4 cellular contexts compared by ENCODE assay signal in the genomic region with DNA sequence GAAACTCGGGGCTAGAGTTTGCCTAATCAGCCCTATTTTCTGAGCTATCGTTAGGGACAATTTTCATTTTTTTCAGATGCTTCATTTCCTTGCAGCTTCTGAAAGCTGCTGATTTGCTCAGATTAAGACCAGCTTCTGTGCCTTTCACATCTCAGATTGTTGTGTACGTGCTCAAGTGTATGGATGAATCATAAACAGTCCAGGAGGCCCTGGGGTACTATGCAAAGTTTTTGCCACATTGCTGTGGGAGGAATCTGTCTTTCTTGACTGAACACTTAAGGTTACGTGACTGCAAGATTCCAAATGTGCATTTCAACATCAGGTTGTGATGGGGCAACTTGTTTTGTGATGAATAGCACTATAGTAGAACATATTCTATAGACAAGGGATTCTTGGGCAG.
DNase-seq lines count a peak whose midpoint lies in the region; ATAC-seq, FAIRE-seq and TF ChIP-seq lines count a peak whose summit lies in the region.
"Not testable (repeated sequence)": the region's sequence is repeated elsewhere in the genome, so short reads cannot be mapped to it uniquely, and the experiment has no call there.

No MANE protein-coding gene starts in this region.

- H3K27ac Mint-ChIP-seq in activated T-helper 17 cell treated with anti-CD3 and anti-CD28 coated beads, Interleukin-2, amount 50 U/mL, for 72 hours; stimulated activated effector memory CD8-positive, alpha-beta T cell treated with anti-CD3 and anti-CD28 coated beads, Interleukin-12 subunit alpha, Interleukin-12 subunit beta, amount 100 ng/mL, for 72 hours: not testable (repeated sequence)

- not testable (repeated sequence) for TF ChIP-seq CTCF in RWPE2 (IDR thresholded peaks at IDR 0.05; ENCODE audit: poor library complexity, severe bottlenecking)

- H3K27ac ChIP-seq in RWPE2 (ENCODE audit: poor library complexity, severe bottlenecking) = not testable (repeated sequence)

- H3K9me3 Mint-ChIP-seq in activated T-helper 17 cell treated with anti-CD3 and anti-CD28 coated beads, Interleukin-2, amount 50 U/mL, for 72 hours; stimulated activated effector memory CD8-positive, alpha-beta T cell treated with anti-CD3 and anti-CD28 coated beads, Interleukin-12 subunit alpha, Interleukin-12 subunit beta, amount 100 ng/mL, for 72 hours: not testable (repeated sequence)

- not testable (repeated sequence) for H3K4me1 Mint-ChIP-seq in activated T-helper 17 cell treated with anti-CD3 and anti-CD28 coated beads, Interleukin-2, amount 50 U/mL, for 72 hours; stimulated activated effector memory CD8-positive, alpha-beta T cell treated with anti-CD3 and anti-CD28 coated beads, Interleukin-12 subunit alpha, Interleukin-12 subunit beta, amount 100 ng/mL, for 72 hours

- H3K27me3 Mint-ChIP-seq in activated T-helper 17 cell treated with anti-CD3 and anti-CD28 coated beads, Interleukin-2, amount 50 U/mL, for 72 hours = not testable (repeated sequence)

- peak; percentile 97 for FAIRE-seq in RCC 7860 (lab: Jason Lieb, UNC)

- not testable (repeated sequence) for H3K4me3 Mint-ChIP-seq in activated T-helper 17 cell treated with anti-CD3 and anti-CD28 coated beads, Interleukin-2, amount 50 U/mL, for 72 hours; stimulated activated effector memory CD8-positive, alpha-beta T cell treated with anti-CD3 and anti-CD28 coated beads, Interleukin-12 subunit alpha, Interleukin-12 subunit beta, amount 100 ng/mL, for 72 hours

- not testable (repeated sequence) for H3K4me1 ChIP-seq in RWPE2 (ENCODE audit: insufficient read depth, poor library complexity, severe bottlenecking)

- DNase-seq in RCC 7860 (ENCODE audit: low spot score); RWPE2 (ENCODE audit: low spot score); stimulated activated effector memory CD8-positive, alpha-beta T cell treated with anti-CD3 and anti-CD28 coated beads, Interleukin-12 subunit alpha, Interleukin-12 subunit beta, amount 100 ng/mL, for 72 hours (ENCODE audit: low spot score in 2 of 2): not testable (repeated sequence)

- H3K27me3 ChIP-seq in RWPE2 (ENCODE audit: insufficient read depth, poor library complexity, severe bottlenecking) = not testable (repeated sequence)

- H3K9me3 ChIP-seq in RWPE2 (ENCODE audit: severe bottlenecking) = not testable (repeated sequence)

- not testable (repeated sequence) for H3K36me3 ChIP-seq in RWPE2 (ENCODE audit: low read depth)

- not testable (repeated sequence) for H3K4me3 ChIP-seq in RWPE2 (ENCODE audit: severe bottlenecking)

- ATAC-seq in RWPE2 (ENCODE audit: low read depth) = peak; percentile 48; the same call in 2 of the 3 replicates
- peak; percentile 71 for ATAC-seq in activated T-helper 17 cell treated with anti-CD3 and anti-CD28 coated beads, Interleukin-2, amount 50 U/mL, for 72 hours (replicated peaks)
- peak; percentile 73 for ATAC-seq in stimulated activated effector memory CD8-positive, alpha-beta T cell treated with anti-CD3 and anti-CD28 coated beads, Interleukin-12 subunit alpha, Interleukin-12 subunit beta, amount 100 ng/mL, for 72 hours

- H3K36me3 Mint-ChIP-seq in activated T-helper 17 cell treated with anti-CD3 and anti-CD28 coated beads, Interleukin-2, amount 50 U/mL, for 72 hours (ENCODE audit: low read depth); stimulated activated effector memory CD8-positive, alpha-beta T cell treated with anti-CD3 and anti-CD28 coated beads, Interleukin-12 subunit alpha, Interleukin-12 subunit beta, amount 100 ng/mL, for 72 hours: not testable (repeated sequence)
